30 cellular contexts compared by ENCODE assay signal in genomic region chr7:33882950-33883349, GRCh38.
"Had no signal": no experiment of that assay in that cellular context is flagged by ENCODE, and none has a peak within 500 bp of the region (broad histone marks: within the 10 kb centered on the region; RNA-seq: fewer than 3 reads in every experiment).

No MANE protein-coding gene starts in this region.

- ATAC-seq: activated CD4-positive, alpha-beta T cell treated with anti-CD3 and anti-CD28 coated beads for 36 hours; activated CD4-positive, CD25-positive, alpha-beta regulatory T cell treated with anti-CD3 and anti-CD28 coated beads, Interleukin-2, amount 50 U/mL, for 24 hours; activated CD8-positive, alpha-beta T cell treated with anti-CD3 and anti-CD28 coated beads, Interleukin-2, amount 10 ng/mL, durations not matched to agents 7 days and 5 days; PC-3; SK-N-SH treated with all-trans-retinoic acid at 6 μM for 48 hours; T-cell; T-helper 17 cell; WTC11 had no signal

- DNase-seq: activated CD4-positive, alpha-beta T cell treated with anti-CD3 and anti-CD28 coated beads for 36 hours; activated CD4-positive, alpha-beta T cell treated with anti-CD3 and anti-CD28 coated beads, Interleukin-2, amount 10 ng/mL, durations not matched to agents 7 days and 5 days; activated CD4-positive, alpha-beta T cell treated with anti-CD3 and anti-CD28 coated beads, Interleukin-2, amount 50 U/mL, for 48 hours; activated CD8-positive, alpha-beta T cell treated with anti-CD3 and anti-CD28 coated beads, Interleukin-2, amount 10 ng/mL, durations not matched to agents 7 days and 5 days; activated gamma-delta T cell; activated naive CD4-positive, alpha-beta T cell treated with Interleukin-2 at 50 U/mL for 16 hours; activated naive CD8-positive, alpha-beta T cell treated with anti-CD3 and anti-CD28 coated beads, Interleukin-2, amount 10 ng/mL, durations not matched to agents 7 days and 5 days; activated T-cell treated with anti-CD3 and anti-CD28 coated beads, Interleukin-2, amount 50 U/mL, for 24 hours; adrenal gland; brain microvascular endothelial cell; Karpas-422; KBM-7; MG63; MV-4-11; NCI-H1092; NCI-H1436 treated with DMSO at 0.1 percent for 48 hours; NCI-H1694 treated with DMSO at 0.1 percent for 48 hours; NCI-H345; NCI-H524 treated with DMSO at 0.1 percent for 48 hours; NK-92 treated with Interleukin-12 subunit alpha and Interleukin-12 subunit beta, amount 100 ng/mL, for 24 hours; Peyer's patch; RPMI8226; SIG-M5; T-cell; T-helper 17 cell had no signal

- H3K36me3 ChIP-seq: adrenal gland, brain microvascular endothelial cell, cardiac muscle cell, Peyer's patch had no signal

- H3K4me1 ChIP-seq: adrenal gland, Peyer's patch had no signal

- H3K4me3 ChIP-seq: adrenal gland, cardiac muscle cell, MG63, Peyer's patch had no signal

- H3K9me3 ChIP-seq: adrenal gland, Peyer's patch had no signal

- H3K27ac ChIP-seq: adrenal gland, brain microvascular endothelial cell, cardiac muscle cell, Peyer's patch had no signal

- H3K27me3 ChIP-seq: adrenal gland, brain microvascular endothelial cell, cardiac muscle cell, MG63, Peyer's patch had no signal
